ENCODE assay signal across 8 cellular contexts in the genomic region with DNA sequence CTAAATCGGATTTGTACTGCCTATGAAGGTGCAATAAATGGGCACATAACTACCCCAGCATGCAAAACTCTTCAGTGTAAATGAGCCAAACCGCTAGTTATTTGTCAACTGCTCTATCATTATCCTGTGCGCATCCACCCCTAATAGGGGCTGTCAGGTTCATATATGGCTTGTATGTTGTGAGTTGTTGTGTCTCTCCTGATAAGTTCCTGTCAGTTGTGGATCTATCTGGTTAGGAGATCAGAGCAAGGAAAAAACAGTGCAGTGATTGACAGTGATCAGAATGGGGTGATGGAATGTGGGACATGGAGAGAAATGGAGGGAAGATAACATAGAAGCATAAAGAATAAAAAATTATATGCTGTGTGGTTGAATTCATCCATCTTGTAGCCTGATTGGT.
"Had no signal": no experiment of that assay in that cellular context is flagged by ENCODE, and none has a peak within 500 bp of the region (broad histone marks: within the 10 kb centered on the region; RNA-seq: fewer than 3 reads in every experiment).

No MANE protein-coding gene starts in this region.

- H3K4me3 ChIP-seq: GM12878 had no signal

- FAIRE-seq: G401.6, GM12878, GM12891, GM12892, GM18507, GM19239 had no signal

- DNase-seq: GDM1, GF-D8 had no signal
